7 cellular contexts compared by ENCODE assay signal in genomic region chr3:140941090-140941433, GRCh38. TPM values are rescaled to one million over a fixed set of nuclear protein-coding genes. Genes with fewer than 3 reads are reported as not detected.
DNase-seq lines count a peak whose midpoint lies in the region; ATAC-seq lines count a peak whose summit lies in the region.

No MANE protein-coding gene starts in this region.

- H3K4me3 Mint-ChIP-seq in stimulated activated naive CD8-positive, alpha-beta T cell treated with anti-CD3 and anti-CD28 coated beads, Interleukin-15, amount 100 ng/mL, for 72 hours = peak overlapping the region; percentile 94 to 99

- H3K4me3 ChIP-seq in HUES48 (ENCODE audit: low read depth, low read length) (peak overlapping the region; percentile 96), iPS-18c (ENCODE audit: insufficient read depth, low read depth, low read length) (peak overlapping the region; percentile 97)

- DNase-seq in activated naive CD4-positive, alpha-beta T cell treated with anti-CD3 and anti-CD28 coated beads, Interleukin-2, amount 50 U/mL, for 72 hours (ENCODE audit: low spot score in 2 of 2) = no peak
- DNase-seq in stimulated activated naive CD8-positive, alpha-beta T cell treated with anti-CD3 and anti-CD28 coated beads, Interleukin-15, amount 100 ng/mL, for 72 hours = no peak
- no peak for DNase-seq in stimulated activated CD4-positive, alpha-beta T cell treated with anti-CD3 and anti-CD28 coated beads, Interleukin-4, amount 100 ng/mL, for 24 hours

- H3K27ac Mint-ChIP-seq in activated naive CD4-positive, alpha-beta T cell treated with anti-CD3 and anti-CD28 coated beads, Interleukin-2, amount 50 U/mL, for 72 hours = peak overlapping the region; percentile 87 to 95
- H3K27ac Mint-ChIP-seq in stimulated activated naive CD8-positive, alpha-beta T cell treated with anti-CD3 and anti-CD28 coated beads, Interleukin-15, amount 100 ng/mL, for 72 hours = peak overlapping the region; percentile 97 to 100

- no peaks in the 10 kb centered on the region for H3K9me3 ChIP-seq in HUES48 (ENCODE audit: control insufficient read depth, insufficient read depth, low read length)
- H3K9me3 ChIP-seq in iPS-18c (ENCODE audit: control insufficient read depth, insufficient read depth, low read length) = no peaks in the 10 kb centered on the region

- peaks cover 13% of the 10 kb centered on the region for H3K4me1 ChIP-seq in HUES48 (ENCODE audit: control insufficient read depth, insufficient read depth, low read length)

- H3K4me1 Mint-ChIP-seq in stimulated activated naive CD8-positive, alpha-beta T cell treated with anti-CD3 and anti-CD28 coated beads, Interleukin-15, amount 100 ng/mL, for 72 hours = peaks cover 43% of the 10 kb centered on the region

- H3K36me3 ChIP-seq in HUES48 (ENCODE audit: control insufficient read depth, insufficient read depth, low read length) = 0 out of 2 replicates have a peak, but pooled peaks cover 3% of the 10 kb centered on the region

- peaks cover 1 to 2% of the 10 kb centered on the region in 2 donors for H3K9me3 Mint-ChIP-seq in activated naive CD4-positive, alpha-beta T cell treated with anti-CD3 and anti-CD28 coated beads, Interleukin-2, amount 50 U/mL, for 72 hours
- no peaks in the 10 kb centered on the region for H3K9me3 Mint-ChIP-seq in stimulated activated naive CD8-positive, alpha-beta T cell treated with anti-CD3 and anti-CD28 coated beads, Interleukin-15, amount 100 ng/mL, for 72 hours

- no peaks in the 10 kb centered on the region for H3K27me3 Mint-ChIP-seq in stimulated activated naive CD8-positive, alpha-beta T cell treated with anti-CD3 and anti-CD28 coated beads, Interleukin-15, amount 100 ng/mL, for 72 hours

- H3K27me3 ChIP-seq in HUES48 (ENCODE audit: control insufficient read depth, insufficient read depth, low read length) = no peaks in the 10 kb centered on the region

- H3K36me3 Mint-ChIP-seq in activated naive CD4-positive, alpha-beta T cell treated with anti-CD3 and anti-CD28 coated beads, Interleukin-2, amount 50 U/mL, for 72 hours = peaks cover 12 to 20% of the 10 kb centered on the region in 2 donors

- H3K9ac ChIP-seq in HUES48 (ENCODE audit: low read depth, low read length) = peak overlapping the region; percentile 97

- ATAC-seq in activated naive CD4-positive, alpha-beta T cell treated with anti-CD3 and anti-CD28 coated beads, Interleukin-2, amount 50 U/mL, for 72 hours = no peak
- ATAC-seq in stimulated activated naive CD8-positive, alpha-beta T cell treated with anti-CD3 and anti-CD28 coated beads, Interleukin-15, amount 100 ng/mL, for 72 hours = no peak
- ATAC-seq in HG02885 (IDR thresholded peaks at IDR 0.05; ENCODE audit: poor library complexity, unreplicated experiment) (no peak), HG02610 (IDR thresholded peaks at IDR 0.05; ENCODE audit: unreplicated experiment) (no peak)

- peak overlapping the region; percentile 99 for H3K27ac ChIP-seq in HUES48 (ENCODE audit: low read depth, low read length)

RNA-seq across cellular contexts. Expression of gene SLC25A36, which starts 0.6 kb away (rescaled TPM):
- total RNA-seq in activated naive CD4-positive, alpha-beta T cell treated with anti-CD3 and anti-CD28 coated beads, Interleukin-2, amount 50 U/mL, for 72 hours = 10 to 100 TPM; 47.2 to 98.6 TPM
